1 cellular context compared by ENCODE assay signal in genomic region chr12:124720019-124720686, GRCh38.
TF ChIP-seq lines count a peak whose summit lies in the region.

No MANE protein-coding gene starts in this region.

TF ChIP-seq in HCT116, 20 proteins besides CTCF, POLR2A, EP300 and RAD21 (continued from another document):
- TF ChIP-seq ZBTB33 (IDR thresholded peaks at IDR 0.05; ENCODE audit: extremely low read depth, insufficient replicate concordance, low read length) (no peak), ZFX (IDR thresholded peaks at IDR 0.05) (no peak)
